7 cellular contexts compared by ENCODE assay signal in genomic region chr10:90927293-90927692, GRCh38. TPM values are rescaled to one million over a fixed set of nuclear protein-coding genes. Genes with fewer than 3 reads are reported as not detected.
"Had no signal": no experiment of that assay in that cellular context is flagged by ENCODE, and none has a peak within 500 bp of the region (broad histone marks: within the 10 kb centered on the region; RNA-seq: fewer than 3 reads in every experiment).

No MANE protein-coding gene starts in this region.

- ATAC-seq: HepG2, K562 had no signal

- DNase-seq: GOT3, H9, HCEC 1CT, KG1 had no signal

- H3K27ac Mint-ChIP-seq: H9 had no signal

- H3K4me3 Mint-ChIP-seq: H9 had no signal

- H3K27ac ChIP-seq: HL-60 had no signal

- H3K4me3 ChIP-seq: K562 had no signal

RNA-seq across cellular contexts. Expression of gene ANKRD1, which starts 6.4 kb away (rescaled TPM):
- total RNA-seq: K562 had no signal
- polyA plus RNA-seq: K562 had no signal
